Comparison of ENCODE assay signal across 23 cellular contexts in genomic region chr18:44133483-44133882, GRCh38.
"Had no signal": no experiment of that assay in that cellular context is flagged by ENCODE, and none has a peak within 500 bp of the region (broad histone marks: within the 10 kb centered on the region; RNA-seq: fewer than 3 reads in every experiment).

No MANE protein-coding gene starts in this region.

- H3K4me3 ChIP-seq: ascending aorta, PC-9 had no signal

- H3K27me3 ChIP-seq: ascending aorta had no signal

- DNase-seq: activated CD4-positive, alpha-beta memory T cell treated with anti-CD3 and anti-CD28 coated beads for 36 hours; activated CD4-positive, alpha-beta T cell treated with anti-CD3 and anti-CD28 coated beads for 36 hours; activated CD4-positive, alpha-beta T cell treated with anti-CD3 and anti-CD28 coated beads, Interleukin-2, amount 10 ng/mL, durations not matched to agents 7 days and 5 days; activated CD8-positive, alpha-beta memory T cell treated with anti-CD3 and anti-CD28 coated beads, Interleukin-2, amount 50 U/mL, for 48 hours; activated effector memory CD4-positive, alpha-beta T cell treated with Interleukin-2 at 50 U/mL for 16 hours; activated naive CD4-positive, alpha-beta T cell treated with anti-CD3 and anti-CD28 coated beads, Interleukin-2, amount 10 ng/mL, durations not matched to agents 7 days and 5 days; activated naive CD8-positive, alpha-beta T cell treated with anti-CD3 and anti-CD28 coated beads, Interleukin-2, amount 50 U/mL, for 24 hours; activated T-cell treated with anti-CD3 and anti-CD28 coated beads, Interleukin-2, amount 50 U/mL, for 48 hours; amniotic stem cell; caudate nucleus; cerebellar nuclear complex; NCI-H1092 treated with DMSO at 0.1 percent for 48 hours; NCI-H1417 treated with DMSO at 0.1 percent for 48 hours; NCI-H187 treated with DMSO at 0.1 percent for 48 hours; NCI-H2081; NCI-H345; NCI-H524 treated with DMSO at 0.1 percent for 48 hours; PC-9; Right ventricle myocardium superior had no signal

- H3K4me1 ChIP-seq: ascending aorta had no signal

- H3K9me3 ChIP-seq: ascending aorta had no signal

- H3K27ac ChIP-seq: ascending aorta, KMS-11, PC-9 had no signal

- H3K4me2 ChIP-seq: KMS-11, PC-9 had no signal

- H2AFZ ChIP-seq: PC-9 had no signal

- H3K9ac ChIP-seq: KMS-11 had no signal

- H3K36me3 ChIP-seq: ascending aorta had no signal

- ATAC-seq: activated CD4-positive, alpha-beta T cell treated with anti-CD3 and anti-CD28 coated beads for 36 hours; activated CD4-positive, CD25-positive, alpha-beta regulatory T cell treated with anti-CD3 and anti-CD28 coated beads, Interleukin-2, amount 50 U/mL, for 24 hours; activated naive CD8-positive, alpha-beta T cell treated with anti-CD3 and anti-CD28 coated beads, Interleukin-2, amount 50 U/mL, for 24 hours; WTC11 had no signal
